1 cellular context compared by ENCODE assay signal in genomic region chr2:134700730-134701129, GRCh38.
A peak's percentile ranks its signal among the peaks of the same experiment; 100 is the strongest.
TF ChIP-seq lines count a peak whose summit lies in the region.

No MANE protein-coding gene starts in this region.

TF ChIP-seq in HEK293, 187 proteins besides CTCF, POLR2A, EP300 and RAD21 (continued from another document and continues in another):
- TF ChIP-seq ZBTB11 (tag by site-specific recombination; conservative IDR thresholded peaks at IDR 0.05; ENCODE audit: low read depth) (peak; percentile 74), ZNF518A (tag by site-specific recombination; conservative IDR thresholded peaks at IDR 0.05; ENCODE audit: low read depth) (peak; percentile 69; the same call in 1 of the 2 replicates), ZBTB8A (tag by site-specific recombination; IDR thresholded peaks at IDR 0.05) (peak; percentile 32; the same call in 1 of the 2 replicates), ZNF664 (tag by site-specific recombination; IDR thresholded peaks at IDR 0.05) (no peak), ZNF585B (tag by site-specific recombination; IDR thresholded peaks at IDR 0.05) (no peak), ZNF621 (tag by site-specific recombination; IDR thresholded peaks at IDR 0.05) (no peak), ZNF501 (tag by site-specific recombination; IDR thresholded peaks at IDR 0.05) (no peak), ZBTB44 (tag by site-specific recombination; IDR thresholded peaks at IDR 0.05) (no peak), ZNF521 (tag by site-specific recombination; IDR thresholded peaks at IDR 0.05) (no peak), SP3 (tag by site-specific recombination; IDR thresholded peaks at IDR 0.05) (no peak), ZNF645 (tag by site-specific recombination; IDR thresholded peaks at IDR 0.05) (no peak), ZNF792 (tag by site-specific recombination; IDR thresholded peaks at IDR 0.05) (no peak), ZNF16 (tag by site-specific recombination; IDR thresholded peaks at IDR 0.05; ENCODE audit: low read depth) (no peak), ZNF366 (tag by site-specific recombination; conservative IDR thresholded peaks at IDR 0.05) (no peak), ZBTB6 (tag by site-specific recombination; IDR thresholded peaks at IDR 0.05) (no peak), ZNF184 (tag by site-specific recombination; IDR thresholded peaks at IDR 0.05) (no peak), MEIS1 (CRISPR knock-in tag; IDR thresholded peaks at IDR 0.05; ENCODE audit: borderline replicate concordance) (no peak), ZNF600 (tag by site-specific recombination; IDR thresholded peaks at IDR 0.05) (no peak), RBAK (tag by site-specific recombination; IDR thresholded peaks at IDR 0.05) (no peak), ZNF623 (tag by site-specific recombination; IDR thresholded peaks at IDR 0.05) (peak; percentile 47), ZBTB10 (tag by site-specific recombination; IDR thresholded peaks at IDR 0.05) (no peak), ZNF777 (tag by site-specific recombination; IDR thresholded peaks at IDR 0.05; ENCODE audit: borderline replicate concordance) (no peak), ZBTB17 (tag by site-specific recombination; IDR thresholded peaks at IDR 0.05) (no peak), OVOL3 (tag by site-specific recombination; IDR thresholded peaks at IDR 0.05) (no peak), REST (tag by site-specific recombination; IDR thresholded peaks at IDR 0.05) (peak; percentile 50; the same call in 1 of the 2 replicates), ZNF423 (tag by site-specific recombination; IDR thresholded peaks at IDR 0.05) (no peak), ZNF394 (tag by site-specific recombination; IDR thresholded peaks at IDR 0.05; ENCODE audit: borderline replicate concordance) (peak; percentile 78), ZNF404 (tag by site-specific recombination; IDR thresholded peaks at IDR 0.05) (no peak), ZNF223 (tag by site-specific recombination; IDR thresholded peaks at IDR 0.05) (no peak), ZFHX2 (tag by site-specific recombination; conservative IDR thresholded peaks at IDR 0.05) (no peak), SALL2 (tag by site-specific recombination; IDR thresholded peaks at IDR 0.05; ENCODE audit: borderline replicate concordance) (no peak)
- TF ChIP-seq, protein P1, sequence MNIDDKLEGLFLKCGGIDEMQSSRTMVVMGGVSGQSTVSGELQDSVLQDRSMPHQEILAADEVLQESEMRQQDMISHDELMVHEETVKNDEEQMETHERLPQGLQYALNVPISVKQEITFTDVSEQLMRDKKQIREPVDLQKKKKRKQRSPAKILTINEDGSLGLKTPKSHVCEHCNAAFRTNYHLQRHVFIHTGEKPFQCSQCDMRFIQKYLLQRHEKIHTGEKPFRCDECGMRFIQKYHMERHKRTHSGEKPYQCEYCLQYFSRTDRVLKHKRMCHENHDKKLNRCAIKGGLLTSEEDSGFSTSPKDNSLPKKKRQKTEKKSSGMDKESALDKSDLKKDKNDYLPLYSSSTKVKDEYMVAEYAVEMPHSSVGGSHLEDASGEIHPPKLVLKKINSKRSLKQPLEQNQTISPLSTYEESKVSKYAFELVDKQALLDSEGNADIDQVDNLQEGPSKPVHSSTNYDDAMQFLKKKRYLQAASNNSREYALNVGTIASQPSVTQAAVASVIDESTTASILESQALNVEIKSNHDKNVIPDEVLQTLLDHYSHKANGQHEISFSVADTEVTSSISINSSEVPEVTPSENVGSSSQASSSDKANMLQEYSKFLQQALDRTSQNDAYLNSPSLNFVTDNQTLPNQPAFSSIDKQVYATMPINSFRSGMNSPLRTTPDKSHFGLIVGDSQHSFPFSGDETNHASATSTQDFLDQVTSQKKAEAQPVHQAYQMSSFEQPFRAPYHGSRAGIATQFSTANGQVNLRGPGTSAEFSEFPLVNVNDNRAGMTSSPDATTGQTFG (tag by site-specific recombination; IDR thresholded peaks at IDR 0.05; ENCODE audit: borderline replicate concordance) = no peak
- TF ChIP-seq, protein P2, sequence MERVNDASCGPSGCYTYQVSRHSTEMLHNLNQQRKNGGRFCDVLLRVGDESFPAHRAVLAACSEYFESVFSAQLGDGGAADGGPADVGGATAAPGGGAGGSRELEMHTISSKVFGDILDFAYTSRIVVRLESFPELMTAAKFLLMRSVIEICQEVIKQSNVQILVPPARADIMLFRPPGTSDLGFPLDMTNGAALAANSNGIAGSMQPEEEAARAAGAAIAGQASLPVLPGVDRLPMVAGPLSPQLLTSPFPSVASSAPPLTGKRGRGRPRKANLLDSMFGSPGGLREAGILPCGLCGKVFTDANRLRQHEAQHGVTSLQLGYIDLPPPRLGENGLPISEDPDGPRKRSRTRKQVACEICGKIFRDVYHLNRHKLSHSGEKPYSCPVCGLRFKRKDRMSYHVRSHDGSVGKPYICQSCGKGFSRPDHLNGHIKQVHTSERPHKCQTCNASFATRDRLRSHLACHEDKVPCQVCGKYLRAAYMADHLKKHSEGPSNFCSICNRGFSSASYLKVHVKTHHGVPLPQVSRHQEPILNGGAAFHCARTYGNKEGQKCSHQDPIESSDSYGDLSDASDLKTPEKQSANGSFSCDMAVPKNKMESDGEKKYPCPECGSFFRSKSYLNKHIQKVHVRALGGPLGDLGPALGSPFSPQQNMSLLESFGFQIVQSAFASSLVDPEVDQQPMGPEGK (tag by site-specific recombination; IDR thresholded peaks at IDR 0.05) = no peak
